ENCODE assay signal across 18 cellular contexts in genomic region chr12:32435921-32436710, GRCh38. TPM values are rescaled to one million over a fixed set of nuclear protein-coding genes. Genes with fewer than 3 reads are reported as not detected.
DNase-seq lines count a peak whose midpoint lies in the region; ATAC-seq and TF ChIP-seq lines count a peak whose summit lies in the region.
"Had no signal": no experiment of that assay in that cellular context is flagged by ENCODE, and none has a peak within 500 bp of the region (broad histone marks: within the 10 kb centered on the region; RNA-seq: fewer than 3 reads in every experiment).

No MANE protein-coding gene starts in this region.

- CTCF ChIA-PET in SK-N-SH (lab: Yijun Ruan, JAX) = no interaction called here
- CTCF ChIA-PET in CD4-positive, alpha-beta T cell (lab: Charles Lee) = no interaction called here

- H3K4me1 ChIP-seq in SK-N-SH (ENCODE audit: control insufficient read depth in 1 of 2, insufficient read depth in 2 of 2, low read depth in 1 of 2, low read length in 1 of 2) (no peaks in the 10 kb centered on the region), left lung (peaks cover 0 to 5% of the 10 kb centered on the region in 2 donors), vagina (no peaks in the 10 kb centered on the region)

- no peaks in the 10 kb centered on the region for H4K20me1 ChIP-seq in SK-N-SH (ENCODE audit: insufficient read depth)

- no peaks in the 10 kb centered on the region for H3K4me1 Mint-ChIP-seq in CD4-positive, alpha-beta T cell (ENCODE audit: low read depth)
- H3K4me1 Mint-ChIP-seq: activated CD4-positive, alpha-beta T cell treated with anti-CD3 and anti-CD28 coated beads, Interleukin-2, amount 10 ng/mL, durations not matched to agents 24 days and 14 days; activated naive CD8-positive, alpha-beta T cell treated with anti-CD3 and anti-CD28 coated beads, Interleukin-2, amount 10 ng/mL, durations not matched to agents 7 days and 5 days had no signal

- 73% methylated on average over 7 of the region's 7 CpGs for WGBS in SK-N-SH (ENCODE audit: low lambda C conversion rate)

- H3K36me3 Mint-ChIP-seq in CD4-positive, alpha-beta T cell (ENCODE audit: low read depth) = no peaks in the 10 kb centered on the region
- H3K36me3 Mint-ChIP-seq: activated naive CD8-positive, alpha-beta T cell treated with anti-CD3 and anti-CD28 coated beads, Interleukin-2, amount 10 ng/mL, durations not matched to agents 7 days and 5 days had no signal

- no peak for TF ChIP-seq RAD21 in SK-N-SH (IDR thresholded peaks at IDR 0.05; ENCODE audit: low read length)

- no peaks in the 10 kb centered on the region for H3K79me2 ChIP-seq in SK-N-SH (ENCODE audit: insufficient read depth)

- TF ChIP-seq EP300 in SK-N-SH (IDR thresholded peaks at IDR 0.05; ENCODE audit: borderline replicate concordance in 1 of 2, low read depth in 1 of 2, low read length in 1 of 2) = no peak

- H3K4me2 ChIP-seq in SK-N-SH = no peak overlapping the region

- POLR2A ChIA-PET in SK-N-SH (lab: Yijun Ruan, JAX) = no interaction called here
- POLR2A ChIA-PET in CD4-positive, alpha-beta T cell (lab: Charles Lee) = no interaction called here

- H2AFZ ChIP-seq in SK-N-SH (ENCODE audit: low read depth) = 0 out of 2 replicates have a peak overlapping the region, but pooled peaks have one; percentile 16

- intact Hi-C loops in left lung (cut with DNase I) = no loop called here
- intact Hi-C loops in CD4-positive, alpha-beta T cell (cut with DNase I, micrococcal nuclease) = no loop called here
- intact Hi-C loops in vagina (cut with DNase I) = no loop called here

- no peak overlapping the region for H3K4me3 Mint-ChIP-seq in CD4-positive, alpha-beta T cell
- H3K4me3 Mint-ChIP-seq: activated CD4-positive, alpha-beta T cell treated with anti-CD3 and anti-CD28 coated beads, Interleukin-2, amount 10 ng/mL, durations not matched to agents 24 days and 14 days; activated naive CD8-positive, alpha-beta T cell treated with anti-CD3 and anti-CD28 coated beads, Interleukin-2, amount 10 ng/mL, durations not matched to agents 7 days and 5 days; activated T-cell treated with anti-CD3 and anti-CD28 coated beads, Interleukin-2, amount 50 U/mL, for 24 hours; T-helper 2 cell treated with Interferon-gamma antibody and Interleukin-4, amounts not matched to agents 5 μg/mL and 100 μg/mL, for 36 hours had no signal

- H3K4me3 ChIP-seq in SK-N-SH (ENCODE audit: low read depth in 2 of 2, low read length in 1 of 2) = no peak overlapping the region
- no peak overlapping the region for H3K4me3 ChIP-seq in astrocyte of the spinal cord (ENCODE audit: low read depth, low read length)
- no peak overlapping the region for H3K4me3 ChIP-seq in left lung
- no peak overlapping the region for H3K4me3 ChIP-seq in vagina
- H3K4me3 ChIP-seq: psoas muscle had no signal

- H3K9me3 ChIP-seq in SK-N-SH (no peaks in the 10 kb centered on the region), left lung (no peaks in the 10 kb centered on the region), vagina (no peaks in the 10 kb centered on the region)
- no peaks in the 10 kb centered on the region for H3K9me3 ChIP-seq in CD4-positive, alpha-beta T cell (ENCODE audit: control insufficient read depth, low read length)
- H3K9me3 ChIP-seq: psoas muscle had no signal

- H3F3A ChIP-seq in SK-N-SH (replicated peaks; ENCODE audit: insufficient read depth) = no peaks in the 10 kb centered on the region

- no peaks in the 10 kb centered on the region for H3K9me3 Mint-ChIP-seq in CD4-positive, alpha-beta T cell
- H3K9me3 Mint-ChIP-seq: activated CD4-positive, alpha-beta T cell treated with anti-CD3 and anti-CD28 coated beads, Interleukin-2, amount 10 ng/mL, durations not matched to agents 24 days and 14 days; activated naive CD8-positive, alpha-beta T cell treated with anti-CD3 and anti-CD28 coated beads, Interleukin-2, amount 10 ng/mL, durations not matched to agents 7 days and 5 days; activated T-cell treated with anti-CD3 and anti-CD28 coated beads, Interleukin-2, amount 50 U/mL, for 24 hours; T-helper 2 cell treated with Interferon-gamma antibody and Interleukin-4, amounts not matched to agents 5 μg/mL and 100 μg/mL, for 36 hours had no signal

- no peak for DNase-seq in SK-N-SH
- DNase-seq in astrocyte of the spinal cord (ENCODE audit: low read depth, low spot score) = peak; percentile 56
- no peak for DNase-seq in left lung
- DNase-seq in CD4-positive, alpha-beta T cell = no peak
- no peak for DNase-seq in vagina (ENCODE audit: extremely low spot score in 2 of 2)
- DNase-seq in cortex of kidney (lab: John Stamatoyannopoulos, UW) = no peak
- DNase-seq: activated CD4-positive, alpha-beta T cell treated with anti-CD3 and anti-CD28 coated beads, Interleukin-2, amount 10 ng/mL, durations not matched to agents 24 days and 14 days; activated naive CD8-positive, alpha-beta T cell treated with anti-CD3 and anti-CD28 coated beads, Interleukin-2, amount 10 ng/mL, durations not matched to agents 7 days and 5 days; activated T-cell treated with anti-CD3 and anti-CD28 coated beads, Interleukin-2, amount 50 U/mL, for 24 hours; cerebellar nuclear complex; GF-D8; MV-4-11; NCI-H2081 treated with DMSO at 0.1 percent for 48 hours; psoas muscle; SHP77 treated with DMSO at 0.1 percent for 48 hours had no signal

- TF ChIP-seq POLR2A in vagina (IDR thresholded peaks at IDR 0.05) = no peak

- no peak overlapping the region for H3K9ac ChIP-seq in SK-N-SH

- H3K27me3 ChIP-seq in SK-N-SH (ENCODE audit: insufficient read depth) (no peaks in the 10 kb centered on the region), left lung (no peaks in the 10 kb centered on the region), vagina (no peaks in the 10 kb centered on the region)
- H3K27me3 ChIP-seq in CD4-positive, alpha-beta T cell (ENCODE audit: control insufficient read depth, insufficient read depth, low read length) = no peaks in the 10 kb centered on the region

- no peaks in the 10 kb centered on the region for H3K36me3 ChIP-seq in SK-N-SH (replicated peaks in 1 of 2; ENCODE audit: control insufficient read depth in 1 of 2, insufficient read depth in 2 of 2, low read length in 1 of 2)
- H3K36me3 ChIP-seq in left lung = no peaks in the 10 kb centered on the region
- H3K36me3 ChIP-seq in vagina = no peaks in the 10 kb centered on the region

- H3K27me3 Mint-ChIP-seq in CD4-positive, alpha-beta T cell = peaks cover 5% of the 10 kb centered on the region
- H3K27me3 Mint-ChIP-seq: activated T-cell treated with anti-CD3 and anti-CD28 coated beads, Interleukin-2, amount 50 U/mL, for 24 hours had no signal

- no peak overlapping the region for H3K27ac ChIP-seq in SK-N-SH (ENCODE audit: low read depth in 2 of 2, low read length in 1 of 2)
- no peak overlapping the region for H3K27ac ChIP-seq in left lung
- H3K27ac ChIP-seq in CD4-positive, alpha-beta T cell (ENCODE audit: low read depth, low read length) = no peak overlapping the region
- no peak overlapping the region for H3K27ac ChIP-seq in vagina
- H3K27ac ChIP-seq: psoas muscle had no signal

- TF ChIP-seq CTCF in SK-N-SH (IDR thresholded peaks at IDR 0.05) = no peak
- no peak for TF ChIP-seq CTCF in astrocyte of the spinal cord (IDR thresholded peaks at IDR 0.05; ENCODE audit: low read depth, low read length)
- TF ChIP-seq CTCF in left lung (IDR thresholded peaks at IDR 0.05) = no peak
- no peak for TF ChIP-seq CTCF in CD4-positive, alpha-beta T cell (IDR thresholded peaks at IDR 0.05)
- TF ChIP-seq CTCF in vagina (IDR thresholded peaks at IDR 0.05) = no peak

- H3K27ac Mint-ChIP-seq in CD4-positive, alpha-beta T cell = no peak overlapping the region
- H3K27ac Mint-ChIP-seq: activated CD4-positive, alpha-beta T cell treated with anti-CD3 and anti-CD28 coated beads, Interleukin-2, amount 10 ng/mL, durations not matched to agents 24 days and 14 days; activated naive CD8-positive, alpha-beta T cell treated with anti-CD3 and anti-CD28 coated beads, Interleukin-2, amount 10 ng/mL, durations not matched to agents 7 days and 5 days; activated T-cell treated with anti-CD3 and anti-CD28 coated beads, Interleukin-2, amount 50 U/mL, for 24 hours; T-helper 2 cell treated with Interferon-gamma antibody and Interleukin-4, amounts not matched to agents 5 μg/mL and 100 μg/mL, for 36 hours had no signal

- ATAC-seq in SK-N-SH treated with all-trans-retinoic acid at 6 μM for 48 hours = no peak; the same call in 2 of the 3 replicates
- peak; percentile 33 for ATAC-seq in left lung
- ATAC-seq in HG03135 (IDR thresholded peaks at IDR 0.05; ENCODE audit: unreplicated experiment) = no peak
- ATAC-seq in CD4-positive, alpha-beta T cell (ENCODE audit: poor library complexity) = no peak
- ATAC-seq: psoas muscle had no signal

- H3K9me2 ChIP-seq in SK-N-SH = no peaks in the 10 kb centered on the region

- in situ Hi-C loops in astrocyte of the spinal cord (cut with HindIII; ENCODE audit: low sequenced_read_pairs) = no loop called here

TF ChIP-seq in SK-N-SH, 30 proteins besides CTCF, POLR2A, EP300 and RAD21 (continues in another document):
- TF ChIP-seq SMC3 (IDR thresholded peaks at IDR 0.05; ENCODE audit: low read depth, low read length) (no peak), USF2 (IDR thresholded peaks at IDR 0.05; ENCODE audit: borderline replicate concordance, low read depth, low read length) (no peak), JUND (IDR thresholded peaks at IDR 0.05) (no peak), FOXJ3 (CRISPR knock-in tag; IDR thresholded peaks at IDR 0.05) (no peak)

TF ChIP-seq in SK-N-SH treated with all-trans-retinoic acid at 6 μM for 48 hours, 23 proteins besides CTCF, POLR2A, EP300 and RAD21:
- TF ChIP-seq PPARA (CRISPR knock-in tag; IDR thresholded peaks at IDR 0.05; ENCODE audit: borderline replicate concordance) (no peak), ZNF565 (CRISPR knock-in tag; conservative IDR thresholded peaks at IDR 0.05; ENCODE audit: low read depth) (no peak), POU6F1 (CRISPR knock-in tag; IDR thresholded peaks at IDR 0.05; ENCODE audit: borderline replicate concordance, low read depth) (no peak), SNAI2 (CRISPR knock-in tag; IDR thresholded peaks at IDR 0.05) (no peak)
TF ChIP-seq in SK-N-SH treated with all-trans-retinoic acid at 6 μM for 48 hours: peak in this region for 0.

RNA-seq across cellular contexts. Expression of gene FGD4, which starts 36.8 kb away (rescaled TPM):
- 0.26 and 0.44 TPM in 2 replicates for polyA plus RNA-seq in SK-N-SH (2012; rRNA removed)
- polyA plus RNA-seq in SK-N-SH (2012; cell fraction: cytosol; rRNA removed) = 0.24 and 0.35 TPM in 2 replicates
- polyA plus RNA-seq in SK-N-SH (2012; cell fraction: nucleus; rRNA removed) = 0.38 and 0.58 TPM in 2 replicates
- total RNA-seq in left lung (10 to 100 TPM; 37.0 to 38.9 TPM), vagina (38.3 TPM)
- under 1 TPM; 0.25 to 0.34 TPM for total RNA-seq in CD4-positive, alpha-beta T cell

Comparison
In these comparisons a context has a peak if more than half of its experiments do, and no peak if none do; other contexts are left out.
1. RNA of gene FGD4, which starts 36.8 kb away (total RNA-seq): 37.0 to 38.9 TPM in left lung and 38.3 TPM in vagina (single experiment); 0.25 to 0.34 TPM in CD4-positive, alpha-beta T cell; every median in the first group is over 10 times any median in the second.